9 cellular contexts compared by ENCODE assay signal in the genomic region with DNA sequence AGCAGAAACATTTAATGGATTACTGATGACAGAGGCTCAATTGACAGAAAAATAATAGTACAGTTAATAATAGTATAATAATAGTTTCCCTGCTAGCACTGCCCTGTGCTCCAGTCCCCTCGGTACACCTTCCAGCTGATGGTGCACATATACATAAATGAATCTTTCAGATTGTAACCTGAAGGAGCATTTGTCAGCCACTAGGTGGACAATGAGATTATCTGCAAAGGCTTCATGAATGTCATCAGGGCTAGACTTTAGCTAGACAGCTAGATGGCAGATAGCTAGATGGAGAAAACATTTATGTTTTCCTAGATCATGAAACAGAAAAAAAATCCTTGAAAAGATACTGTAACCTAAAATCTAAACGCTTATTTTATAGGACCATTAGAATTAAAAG.
DNase-seq lines count a peak whose midpoint lies in the region; ATAC-seq and TF ChIP-seq lines count a peak whose summit lies in the region.
"Had no signal": no experiment of that assay in that cellular context is flagged by ENCODE, and none has a peak within 500 bp of the region (broad histone marks: within the 10 kb centered on the region; RNA-seq: fewer than 3 reads in every experiment).

No MANE protein-coding gene starts in this region.

- H3K9me3 Mint-ChIP-seq in chondrocyte (ENCODE audit: low read depth) = peaks cover 4% of the 10 kb centered on the region

- peak; percentile 82 for ATAC-seq in GM21447 (IDR thresholded peaks at IDR 0.05; ENCODE audit: unreplicated experiment)
- peak; percentile 99 for ATAC-seq in HG03565 (IDR thresholded peaks at IDR 0.05; ENCODE audit: unreplicated experiment)

- H3K4me3 ChIP-seq in GM12875 (ENCODE audit: low read depth, low read length) (no peak overlapping the region), MG63 (no peak overlapping the region)

- no peaks in the 10 kb centered on the region for H3K36me3 ChIP-seq in MG63

- DNase-seq in chondrocyte (ENCODE audit: low spot score) (no peak), NCI-H2227 treated with DMSO at 0.1 percent for 48 hours (lab: John Stamatoyannopoulos, UW) (no peak), occipital lobe (lab: John Stamatoyannopoulos, UW) (no peak), MG63 (no peak), NCI-H2029 treated with DMSO at 0.1 percent for 48 hours (lab: John Stamatoyannopoulos, UW) (no peak)

- H3K27ac Mint-ChIP-seq in chondrocyte (ENCODE audit: unreplicated experiment) = no peak overlapping the region
- H3K27ac Mint-ChIP-seq: stimulated activated naive CD8-positive, alpha-beta T cell treated with anti-CD3 and anti-CD28 coated beads, Interleukin-15, Interleukin-2, amounts not matched to agents 100 ng/mL and 50 ng/mL, for 24 hours had no signal

- no peaks in the 10 kb centered on the region for H3K9me3 ChIP-seq in MG63

- H3K36me3 Mint-ChIP-seq in chondrocyte (ENCODE audit: low read depth) = no peaks in the 10 kb centered on the region

- H3K4me1 Mint-ChIP-seq in chondrocyte (ENCODE audit: low read depth) = no peaks in the 10 kb centered on the region

- peaks cover 3% of the 10 kb centered on the region for H3K27me3 Mint-ChIP-seq in chondrocyte (ENCODE audit: low read depth)
- H3K27me3 Mint-ChIP-seq: stimulated activated naive CD8-positive, alpha-beta T cell treated with anti-CD3 and anti-CD28 coated beads, Interleukin-15, Interleukin-2, amounts not matched to agents 100 ng/mL and 50 ng/mL, for 24 hours had no signal

- H3K27me3 ChIP-seq in MG63 = no peaks in the 10 kb centered on the region

- no peak overlapping the region for H3K4me3 Mint-ChIP-seq in chondrocyte (ENCODE audit: unreplicated experiment)
- H3K4me3 Mint-ChIP-seq: stimulated activated naive CD8-positive, alpha-beta T cell treated with anti-CD3 and anti-CD28 coated beads, Interleukin-15, Interleukin-2, amounts not matched to agents 100 ng/mL and 50 ng/mL, for 24 hours had no signal

- TF ChIP-seq CTCF in GM12875 (IDR thresholded peaks at IDR 0.05; ENCODE audit: borderline replicate concordance, insufficient read depth, low read depth, low read length) (peak; percentile 28; the same call in 1 of the 2 replicates), chondrocyte (IDR thresholded peaks at IDR 0.05) (peak; percentile 60)
